In the genomic region with DNA sequence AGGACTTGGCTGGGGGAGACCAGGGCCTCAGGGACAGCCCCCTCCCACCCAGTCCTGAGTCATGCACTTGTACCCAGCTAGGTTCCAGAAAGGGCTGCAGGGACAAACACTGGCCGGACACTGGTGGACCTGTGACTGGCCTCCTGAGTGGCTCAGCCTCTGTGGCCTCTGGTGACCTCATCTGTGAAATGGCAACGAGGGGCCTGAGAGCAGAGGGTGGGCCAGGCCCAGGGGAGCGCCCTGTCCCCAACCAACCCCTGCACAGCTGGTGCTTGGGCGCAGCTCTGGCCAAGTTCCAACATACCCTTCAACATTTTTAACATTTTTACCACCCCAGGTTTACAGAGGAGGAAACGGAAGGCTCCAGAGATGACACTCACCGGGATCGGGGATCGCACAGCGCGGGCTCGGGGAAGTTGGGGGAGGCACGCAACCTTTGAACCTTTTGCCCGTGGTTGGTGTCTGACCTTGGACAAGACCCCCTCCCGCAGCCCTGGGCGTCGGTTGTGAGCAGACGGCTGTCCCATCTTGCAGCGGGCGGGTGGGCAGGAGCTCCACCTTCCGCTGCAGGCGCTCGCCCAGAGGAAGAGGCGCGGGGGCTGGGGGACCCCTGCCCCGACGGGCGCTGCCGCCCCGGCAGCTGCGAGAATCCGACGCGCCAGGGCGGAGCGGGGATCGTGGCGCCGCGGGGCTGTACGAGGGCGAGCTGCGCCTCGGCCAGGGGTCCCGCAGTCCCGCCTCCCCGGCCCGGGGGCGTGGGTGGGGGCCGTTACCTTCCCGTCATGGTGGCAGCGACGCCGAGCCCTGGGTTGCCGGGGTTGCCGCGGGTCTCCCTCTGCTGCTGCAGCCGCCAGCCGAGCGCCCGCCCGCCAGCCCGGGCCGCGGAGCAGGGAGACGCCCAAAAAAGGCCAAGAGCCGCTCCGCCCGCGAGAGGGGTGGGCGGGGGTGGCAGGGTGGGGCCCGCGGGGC, we compare ENCODE assay signal across 8 cellular contexts. TPM values are rescaled to one million over a fixed set of nuclear protein-coding genes. Genes with fewer than 3 reads are reported as not detected.
DNase-seq lines count a peak whose midpoint lies in the region; ATAC-seq lines count a peak whose summit lies in the region.

No MANE protein-coding gene starts in this region.

- DNase-seq in HK-2 (ENCODE audit: unreplicated experiment) (peak; percentile 41), hepatic stellate cell (ENCODE audit: low spot score) (peak; percentile 71), sciatic nerve (ENCODE audit: low spot score) (peak; percentile 71)
- DNase-seq in activated naive CD8-positive, alpha-beta T cell treated with anti-CD3 and anti-CD28 coated beads for 36 hours, result peak; percentile 36

- no peaks in the 10 kb centered on the region for H3K9me3 Mint-ChIP-seq in activated naive CD8-positive, alpha-beta T cell treated with anti-CD3 and anti-CD28 coated beads for 36 hours

- H2AFZ ChIP-seq in ACC112 (ENCODE audit: low read length, unreplicated experiment), result peak overlapping the region; percentile 98

- peak overlapping the region; percentile 68 for H3K4me3 Mint-ChIP-seq in activated naive CD8-positive, alpha-beta T cell treated with anti-CD3 and anti-CD28 coated beads for 36 hours

- no peak overlapping the region for H3K27ac ChIP-seq in ACC112 (ENCODE audit: low read depth, low read length)

- peaks cover 15% of the 10 kb centered on the region; the same call in 1 of the 2 replicates for H3K27me3 ChIP-seq in ACC112 (ENCODE audit: insufficient read depth, low read length)

- peaks cover 5% of the 10 kb centered on the region for H3K4me1 Mint-ChIP-seq in activated naive CD8-positive, alpha-beta T cell treated with anti-CD3 and anti-CD28 coated beads for 36 hours

- H3K27ac Mint-ChIP-seq in activated naive CD8-positive, alpha-beta T cell treated with anti-CD3 and anti-CD28 coated beads for 36 hours, result no peak overlapping the region

- no peaks in the 10 kb centered on the region for H3K79me2 ChIP-seq in ACC112 (ENCODE audit: control insufficient read depth, insufficient read depth, low read length, unreplicated experiment)

- ATAC-seq in sciatic nerve (peak; percentile 29), HG03565 (IDR thresholded peaks at IDR 0.05; ENCODE audit: unreplicated experiment) (no peak), HG03457 (IDR thresholded peaks at IDR 0.05; ENCODE audit: unreplicated experiment) (no peak), GM18498 (IDR thresholded peaks at IDR 0.05; ENCODE audit: unreplicated experiment) (no peak)

- H3K36me3 ChIP-seq in ACC112 (ENCODE audit: insufficient read depth, low read length), result no peaks in the 10 kb centered on the region

- H3K36me3 Mint-ChIP-seq in activated naive CD8-positive, alpha-beta T cell treated with anti-CD3 and anti-CD28 coated beads for 36 hours, result no peaks in the 10 kb centered on the region

- peaks cover 7% of the 10 kb centered on the region for H3K4me1 ChIP-seq in ACC112 (ENCODE audit: control insufficient read depth, insufficient read depth, low read length, unreplicated experiment)

- intact Hi-C loops in sciatic nerve (cut with DNase I), result no loop called here

- H3K27me3 Mint-ChIP-seq in activated naive CD8-positive, alpha-beta T cell treated with anti-CD3 and anti-CD28 coated beads for 36 hours, result peaks cover 52% of the 10 kb centered on the region

- H3K4me3 ChIP-seq in ACC112 (ENCODE audit: low read depth, low read length), result peak overlapping the region; percentile 80

RNA-seq across cellular contexts. Expression of a gene that starts 0.8 kb away (rescaled TPM):
- 10 to 100 TPM; 14.6 to 15.8 TPM for total RNA-seq in activated naive CD8-positive, alpha-beta T cell treated with anti-CD3 and anti-CD28 coated beads for 36 hours
- total RNA-seq in sciatic nerve, result 194 TPM

RNA-seq across cellular contexts. Expression of a gene that starts 26.8 kb away (rescaled TPM):
- total RNA-seq in activated naive CD8-positive, alpha-beta T cell treated with anti-CD3 and anti-CD28 coated beads for 36 hours, result 1 to 10 TPM; 3.9 to 4.4 TPM
- total RNA-seq in sciatic nerve, result 4.5 TPM

RNA-seq across cellular contexts. Expression of a gene that starts 28.6 kb away (rescaled TPM):
- total RNA-seq in activated naive CD8-positive, alpha-beta T cell treated with anti-CD3 and anti-CD28 coated beads for 36 hours, result not detected
- total RNA-seq in sciatic nerve, result 4.6 TPM

Comparison
In these comparisons a context has a peak if more than half of its experiments do, and no peak if none do; other contexts are left out.
1. RNA of a gene that starts 0.8 kb away (total RNA-seq): 194 TPM in sciatic nerve (single experiment); 14.6 to 15.8 TPM in activated naive CD8-positive, alpha-beta T cell treated with anti-CD3 and anti-CD28 coated beads for 36 hours; every median in the first group is over 10 times any median in the second.
2. Peak in every context shown above with its lines, with median percentiles within 50 percentile points of each other: DNase-seq.